In genomic region chr16:4679854-4680636, GRCh38 we compare ENCODE assay signal across 1 cellular context.
TF ChIP-seq lines count a peak whose summit lies in the region.

No MANE protein-coding gene starts in this region.

TF ChIP-seq in K562, 482 proteins besides CTCF, POLR2A, EP300 and RAD21 (continued from another document):
- TF ChIP-seq, protein P1, sequence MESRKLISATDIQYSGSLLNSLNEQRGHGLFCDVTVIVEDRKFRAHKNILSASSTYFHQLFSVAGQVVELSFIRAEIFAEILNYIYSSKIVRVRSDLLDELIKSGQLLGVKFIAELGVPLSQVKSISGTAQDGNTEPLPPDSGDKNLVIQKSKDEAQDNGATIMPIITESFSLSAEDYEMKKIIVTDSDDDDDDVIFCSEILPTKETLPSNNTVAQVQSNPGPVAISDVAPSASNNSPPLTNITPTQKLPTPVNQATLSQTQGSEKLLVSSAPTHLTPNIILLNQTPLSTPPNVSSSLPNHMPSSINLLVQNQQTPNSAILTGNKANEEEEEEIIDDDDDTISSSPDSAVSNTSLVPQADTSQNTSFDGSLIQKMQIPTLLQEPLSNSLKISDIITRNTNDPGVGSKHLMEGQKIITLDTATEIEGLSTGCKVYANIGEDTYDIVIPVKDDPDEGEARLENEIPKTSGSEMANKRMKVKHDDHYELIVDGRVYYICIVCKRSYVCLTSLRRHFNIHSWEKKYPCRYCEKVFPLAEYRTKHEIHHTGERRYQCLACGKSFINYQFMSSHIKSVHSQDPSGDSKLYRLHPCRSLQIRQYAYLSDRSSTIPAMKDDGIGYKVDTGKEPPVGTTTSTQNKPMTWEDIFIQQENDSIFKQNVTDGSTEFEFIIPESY (CRISPR knock-in tag; IDR thresholded peaks at IDR 0.05): peak; percentile 32; the same call in 1 of the 2 replicates
- 0 out of 2 replicates have a peak, but pooled peaks have one; percentile 24 for TF ChIP-seq POLR2G (IDR thresholded peaks at IDR 0.05; ENCODE audit: low read depth, low read length)
- TF ChIP-seq ZNF76 (CRISPR knock-in tag; IDR thresholded peaks at IDR 0.05; ENCODE audit: borderline replicate concordance): no peak
- TF ChIP-seq MEIS2 (IDR thresholded peaks at IDR 0.05; ENCODE audit: partially characterized antibody): peak; percentile 13
